10 cellular contexts compared by ENCODE assay signal in genomic region chr5:181184845-181185216, GRCh38. TPM values are rescaled to one million over a fixed set of nuclear protein-coding genes. Genes with fewer than 3 reads are reported as not detected.
DNase-seq lines count a peak whose midpoint lies in the region; ATAC-seq and TF ChIP-seq lines count a peak whose summit lies in the region.
"Had no signal": no experiment of that assay in that cellular context is flagged by ENCODE, and none has a peak within 500 bp of the region (broad histone marks: within the 10 kb centered on the region; RNA-seq: fewer than 3 reads in every experiment).

No MANE protein-coding gene starts in this region.

- H3F3A ChIP-seq in PC-9 (ENCODE audit: insufficient read depth, low read depth): peaks cover 48% of the 10 kb centered on the region

- peaks cover 30% of the 10 kb centered on the region for H3K4me1 Mint-ChIP-seq in T-helper 2 cell treated with Interferon-gamma antibody and Interleukin-4, amounts not matched to agents 5 μg/mL and 100 μg/mL, for 36 hours (ENCODE audit: low read depth)

- peak overlapping the region; percentile 97 for H3K27ac Mint-ChIP-seq in T-helper 2 cell treated with Interferon-gamma antibody and Interleukin-4, amounts not matched to agents 5 μg/mL and 100 μg/mL, for 36 hours

- H3K27ac ChIP-seq in PC-9 (peak overlapping the region; percentile 52), dorsolateral prefrontal cortex (peak overlapping the region in 29 of 59 donors; percentile 4 to 92 (median 75)), skin epidermis (peak overlapping the region in 8 of 21 experiments; percentile 4 to 82 (median 43))
- H3K27ac ChIP-seq: neutrophil had no signal

- no TSS peak for BruUV-seq in PC-9 (replicated peaks; lab: Mats Ljungman, UMichigan)

- CTCF ChIA-PET in PC-9 (lab: Charles Lee): interaction anchor here (0.5 to 1.1 kb wide), 7 partner anchors 12 to 597 kb away, joined by 3 to 7 read pairs (median 3); partner anchors contain the start of gene RACK1

- peak overlapping the region; percentile 97 for H2AFZ ChIP-seq in PC-9

- no peaks in the 10 kb centered on the region for H3K9me3 ChIP-seq in PC-9 (ENCODE audit: insufficient read depth, low read depth)
- H3K9me3 ChIP-seq: neutrophil had no signal

- H3K4me3 ChIP-seq in PC-9 (peak overlapping the region; percentile 66), dorsolateral prefrontal cortex (peak overlapping the region in 55 of 59 donors; percentile 41 to 83 (median 67)), skin epidermis (peak overlapping the region; percentile 36 to 51 (median 50))

- intact Hi-C loops in PC-9 (cut with micrococcal nuclease; ENCODE audit: unreplicated experiment) (loop anchor here (5.0 kb wide), 1 partner anchor 1453 kb away; the partner anchor contains the start of gene MAML1), dorsolateral prefrontal cortex (cut with DNase I) (loop anchor here (5.0 to 10.0 kb wide), 3 partner anchors 60 to 380 kb away; partner anchors contain the start of genes MGAT1 (in 2 of the 2), RACK1 (in 1 of the 2) and TRIM52 (in 1 of the 2))

- no peaks in the 10 kb centered on the region for H3K9me2 ChIP-seq in PC-9 (ENCODE audit: insufficient read depth)

- no peak for DNase-seq in T-helper 2 cell treated with Interferon-gamma antibody and Interleukin-4, amounts not matched to agents 5 μg/mL and 100 μg/mL, for 36 hours (ENCODE audit: low spot score)
- DNase-seq in T-helper 2 cell: no peak
- DNase-seq in PC-9: peak in 1 of 2 experiments; percentile 43
- DNase-seq in dorsolateral prefrontal cortex: no peak
- DNase-seq: NCI-H2227 treated with DMSO at 0.1 percent for 48 hours had no signal

- H3K4me1 ChIP-seq in PC-9 (replicated peaks; ENCODE audit: insufficient read depth): peaks cover 21% of the 10 kb centered on the region; the same call in 1 of the 2 replicates

- no peaks in the 10 kb centered on the region for H3K36me3 ChIP-seq in PC-9 (ENCODE audit: low read depth)
- H3K36me3 ChIP-seq: neutrophil had no signal

- H3K36me3 Mint-ChIP-seq in T-helper 2 cell treated with Interferon-gamma antibody and Interleukin-4, amounts not matched to agents 5 μg/mL and 100 μg/mL, for 36 hours (ENCODE audit: low read depth): peaks cover 5% of the 10 kb centered on the region

- no peaks in the 10 kb centered on the region for H3K9me3 Mint-ChIP-seq in T-helper 2 cell treated with Interferon-gamma antibody and Interleukin-4, amounts not matched to agents 5 μg/mL and 100 μg/mL, for 36 hours

- POLR2A ChIA-PET in PC-9 (lab: Charles Lee; ENCODE audit: unreplicated experiment): interaction anchor here (0.5 to 0.6 kb wide), 3 partner anchors 39 to 376 kb away, joined by 3 to 19 read pairs (median 6); no protein-coding TSS in a partner anchor

- no peak for TF ChIP-seq CTCF in PC-9 (conservative IDR thresholded peaks at IDR 0.05)
- TF ChIP-seq CTCF in dorsolateral prefrontal cortex (IDR thresholded peaks at IDR 0.05 in 54 of 56, conservative IDR thresholded peaks at IDR 0.05 in 2 of 56; ENCODE audit: low read depth in 1 of 56, partially characterized antibody in 56 of 56): no peak

- H4K20me1 ChIP-seq in PC-9 (ENCODE audit: insufficient read depth): no peaks in the 10 kb centered on the region

- H3K27me3 ChIP-seq in PC-9 (ENCODE audit: insufficient read depth, low read depth) (no peaks in the 10 kb centered on the region), dorsolateral prefrontal cortex (no peaks in the 10 kb centered on the region)

- ATAC-seq in HG03095 (IDR thresholded peaks at IDR 0.05; ENCODE audit: unreplicated experiment) (no peak), HG02884 (IDR thresholded peaks at IDR 0.05; ENCODE audit: unreplicated experiment) (no peak), GM19463 (IDR thresholded peaks at IDR 0.05; ENCODE audit: unreplicated experiment) (no peak)

- peaks cover 17% of the 10 kb centered on the region for H3K27me3 Mint-ChIP-seq in T-helper 2 cell treated with Interferon-gamma antibody and Interleukin-4, amounts not matched to agents 5 μg/mL and 100 μg/mL, for 36 hours (ENCODE audit: low read depth)

- no peaks in the 10 kb centered on the region for H3K79me2 ChIP-seq in PC-9 (ENCODE audit: low read depth)

- H3K4me2 ChIP-seq in PC-9: peak overlapping the region; percentile 83

- peak overlapping the region; percentile 88 for H3K4me3 Mint-ChIP-seq in T-helper 2 cell treated with Interferon-gamma antibody and Interleukin-4, amounts not matched to agents 5 μg/mL and 100 μg/mL, for 36 hours

RNA-seq across cellular contexts. Expression of gene TRIM7, which starts 20.2 kb away (rescaled TPM):
- total RNA-seq in PC-9 (2021) (9.2 and 10.4 TPM in 2 replicates), dorsolateral prefrontal cortex (1 to 10 TPM; 1.6 to 8.4 (median 4.0) TPM)

RNA-seq across cellular contexts. Expression of gene OR2V2, which starts 37.4 kb away (rescaled TPM):
- total RNA-seq in PC-9 (2021) (not detected in 2 replicates), dorsolateral prefrontal cortex (under 1 TPM in 1 of 120 experiments, not detected in 119; 0.09 TPM)

RNA-seq across cellular contexts. Expression of gene TRIM41, which starts 38.2 kb away (rescaled TPM):
- total RNA-seq in PC-9 (2021) (57.6 and 66.0 TPM in 2 replicates), dorsolateral prefrontal cortex (100 to 1,000 TPM in 1 of 120 experiments, 10 to 100 TPM in 119; 33.1 to 102 (median 48.0) TPM)

RNA-seq across cellular contexts. Expression of gene OR2V1, which starts 53.9 kb away (rescaled TPM):
- total RNA-seq in PC-9 (2021) (not detected in 2 replicates), dorsolateral prefrontal cortex (not detected)

RNA-seq across cellular contexts. Expression of gene RACK1, which starts 58.9 kb away (rescaled TPM):
- 2,373 and 2,766 TPM in 2 replicates for total RNA-seq in PC-9 (2021)
- 100 to 1,000 TPM; 308 to 570 (median 390) TPM for total RNA-seq in dorsolateral prefrontal cortex
